22 cellular contexts compared by ENCODE assay signal in the genomic region with DNA sequence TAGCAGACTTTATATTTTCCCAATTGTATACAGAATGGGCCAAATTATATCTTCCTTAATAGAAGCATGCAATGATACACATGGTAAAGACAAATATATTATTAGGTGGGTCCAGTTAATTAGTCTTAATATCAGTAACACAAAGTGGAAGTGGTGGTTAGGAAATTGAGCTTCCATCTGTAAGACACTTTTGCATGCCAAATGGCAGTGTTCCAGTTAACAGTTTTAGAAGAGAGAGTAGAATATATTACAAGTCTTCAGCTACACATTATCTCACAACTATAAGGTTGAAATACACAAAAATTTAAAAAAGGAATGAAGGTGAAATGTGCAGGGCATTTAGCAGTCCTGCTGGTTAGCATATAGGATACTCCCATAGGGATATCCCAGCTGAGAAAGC.
DNase-seq lines count a peak whose midpoint lies in the region; ATAC-seq and TF ChIP-seq lines count a peak whose summit lies in the region.
"Had no signal": no experiment of that assay in that cellular context is flagged by ENCODE, and none has a peak within 500 bp of the region (broad histone marks: within the 10 kb centered on the region; RNA-seq: fewer than 3 reads in every experiment).

No MANE protein-coding gene starts in this region.

- no peak for ATAC-seq in T-cell (replicated peaks in 1 of 4)
- ATAC-seq: A549, Panc1 had no signal

- no peaks in the 10 kb centered on the region for H3K27me3 ChIP-seq in fibroblast of lung (ENCODE audit: control insufficient read depth, insufficient read depth, low read length)
- H3K27me3 ChIP-seq: BLaER1 treated with 17β-estradiol and CSF1 and Interleukin-3, amounts not matched to agents 10 nM and 100 nM had no signal

- peak overlapping the region; percentile 68; the same call in 1 of the 2 replicates for H2AFZ ChIP-seq in OCI-LY7 (ENCODE audit: low read length)
- no peak overlapping the region for H2AFZ ChIP-seq in fibroblast of lung (ENCODE audit: low read length)

- DNase-seq in NCI-H1105 treated with DMSO at 0.1 percent for 48 hours (lab: John Stamatoyannopoulos, UW) (peak; percentile 60), OCI-LY7 (ENCODE audit: low spot score) (no peak), fibroblast of lung (ENCODE audit: low read depth in 2 of 2) (peak; percentile 5 to 30), myocyte (ENCODE audit: low read depth) (peak; percentile 31), T-cell (no peak), NCI-H187 (lab: John Stamatoyannopoulos, UW) (no peak), GM10266 (ENCODE audit: extremely low spot score) (no peak)
- DNase-seq: AML-193; CD4-positive, alpha-beta T cell; GDM1; NCI-H1048; NCI-H1436; NCI-H187 treated with DMSO at 0.1 percent for 48 hours; NCI-H524 treated with DMSO at 0.1 percent for 48 hours; NCI-H82; SHP77 treated with DMSO at 0.1 percent for 48 hours had no signal

- H3K79me2 ChIP-seq in OCI-LY7 (ENCODE audit: insufficient read depth, low read depth, low read length) (no peaks in the 10 kb centered on the region), fibroblast of lung (ENCODE audit: control insufficient read depth, insufficient read depth, low read length) (no peaks in the 10 kb centered on the region)

- peaks cover 18% of the 10 kb centered on the region for H3K4me1 ChIP-seq in OCI-LY7 (ENCODE audit: insufficient read depth, low read length, poor library complexity, severe bottlenecking)
- H3K4me1 ChIP-seq in fibroblast of lung (ENCODE audit: control insufficient read depth, extremely low read depth, insufficient read depth, low read length), result no peaks in the 10 kb centered on the region

- no peak overlapping the region for H3K4me2 ChIP-seq in OCI-LY7 (ENCODE audit: low read length)
- no peak overlapping the region for H3K4me2 ChIP-seq in fibroblast of lung (ENCODE audit: extremely low read depth, insufficient read depth, low read length)
- H3K4me2 ChIP-seq: A549; BLaER1 treated with 17β-estradiol and CSF1 and Interleukin-3, amounts not matched to agents 10 nM and 100 nM; KMS-11 had no signal

- POLR2A ChIA-PET in OCI-LY7 (lab: Charles Lee), result interaction anchor here (0.5 to 5.6 kb wide), 11 partner anchors 9 to 527 kb away, joined by 3 to 45 read pairs (median 3); no protein-coding TSS in a partner anchor
- POLR2A ChIA-PET in T-cell (lab: Charles Lee), result no interaction called here

- CTCF ChIA-PET in OCI-LY7 (lab: Charles Lee; ENCODE audit: unreplicated experiment), result no interaction called here
- CTCF ChIA-PET in T-cell (lab: Charles Lee), result no interaction called here

- H3K4me3 Mint-ChIP-seq in T-cell, result no peak overlapping the region
- H3K4me3 Mint-ChIP-seq: CD4-positive, alpha-beta T cell; IgD-negative memory B cell had no signal

- H3K9ac ChIP-seq in fibroblast of lung (ENCODE audit: insufficient read depth, low read length), result no peak overlapping the region
- H3K9ac ChIP-seq: BLaER1 treated with 17β-estradiol and CSF1 and Interleukin-3, amounts not matched to agents 10 nM and 100 nM; KMS-11 had no signal

- no peaks in the 10 kb centered on the region for H3K4me1 Mint-ChIP-seq in T-cell

- no TSS peak for BruUV-seq in OCI-LY7 (replicated peaks; lab: Mats Ljungman, UMichigan)

- no peaks in the 10 kb centered on the region for H3K27me3 Mint-ChIP-seq in T-cell
- H3K27me3 Mint-ChIP-seq: CD4-positive, alpha-beta T cell; IgD-negative memory B cell had no signal

- H3K4me3 ChIP-seq in OCI-LY7 (ENCODE audit: low read depth, low read length, poor library complexity, severe bottlenecking) (no peak overlapping the region), fibroblast of lung (replicated peaks in 1 of 4; ENCODE audit: control extremely low read depth in 1 of 4, insufficient read depth in 1 of 4, low read depth in 3 of 4, low read length in 4 of 4) (no peak overlapping the region)
- H3K4me3 ChIP-seq: A549; BLaER1 treated with 17β-estradiol and CSF1 and Interleukin-3, amounts not matched to agents 10 nM and 100 nM had no signal

- no peaks in the 10 kb centered on the region for H3K9me2 ChIP-seq in OCI-LY7 (ENCODE audit: insufficient read depth, low read length)

- H3K9me3 ChIP-seq in OCI-LY7 (ENCODE audit: low read length) (peaks cover 38% of the 10 kb centered on the region; the same call in 1 of the 2 replicates), fibroblast of lung (ENCODE audit: control insufficient read depth, insufficient read depth, low read depth, low read length) (no peaks in the 10 kb centered on the region)
- H3K9me3 ChIP-seq: A549; BLaER1 treated with 17β-estradiol and CSF1 and Interleukin-3, amounts not matched to agents 10 nM and 100 nM had no signal

- intact Hi-C loops in OCI-LY7 (cut with micrococcal nuclease; ENCODE audit: unreplicated experiment), result loop anchor here (5.0 kb wide), 1 partner anchor 99 kb away; no protein-coding TSS in a partner anchor

- H3K9me3 Mint-ChIP-seq in T-cell, result no peaks in the 10 kb centered on the region
- H3K9me3 Mint-ChIP-seq: CD4-positive, alpha-beta T cell had no signal

- H3K27ac ChIP-seq in OCI-LY7 (ENCODE audit: low read depth, low read length, poor library complexity, severe bottlenecking) (no peak overlapping the region), fibroblast of lung (ENCODE audit: insufficient read depth, low read length) (no peak overlapping the region)
- H3K27ac ChIP-seq: A549; BLaER1 treated with 17β-estradiol and CSF1 and Interleukin-3, amounts not matched to agents 10 nM and 100 nM; HL-60; KMS-11 had no signal

- H3K27ac Mint-ChIP-seq in T-cell, result no peak overlapping the region
- H3K27ac Mint-ChIP-seq: CD4-positive, alpha-beta T cell; IgD-negative memory B cell had no signal

- H4K20me1 ChIP-seq in OCI-LY7 (ENCODE audit: insufficient read depth, low read length) (no peaks in the 10 kb centered on the region), fibroblast of lung (ENCODE audit: control insufficient read depth, extremely low read depth, insufficient read depth, low read length) (no peaks in the 10 kb centered on the region)
- H4K20me1 ChIP-seq: BLaER1 treated with 17β-estradiol and CSF1 and Interleukin-3, amounts not matched to agents 10 nM and 100 nM had no signal

- TF ChIP-seq CTCF in OCI-LY7 (conservative IDR thresholded peaks at IDR 0.05; ENCODE audit: low read length) (no peak), fibroblast of lung (conservative IDR thresholded peaks at IDR 0.05 in 1 of 2, IDR thresholded peaks at IDR 0.05 in 1 of 2; ENCODE audit: low read depth in 1 of 2, low read length in 2 of 2) (no peak), GM10266 (IDR thresholded peaks at IDR 0.05; ENCODE audit: control insufficient read depth, insufficient read depth, low read depth, missing control alignments) (no peak)

- H3K36me3 ChIP-seq in OCI-LY7 (ENCODE audit: insufficient read depth, low read length) (peaks cover 11% of the 10 kb centered on the region; the same call in 1 of the 2 replicates), fibroblast of lung (ENCODE audit: control insufficient read depth, insufficient read depth, low read length) (no peaks in the 10 kb centered on the region)
- H3K36me3 ChIP-seq: BLaER1 treated with 17β-estradiol and CSF1 and Interleukin-3, amounts not matched to agents 10 nM and 100 nM had no signal

- no peaks in the 10 kb centered on the region for H3K36me3 Mint-ChIP-seq in T-cell
- H3K36me3 Mint-ChIP-seq: IgD-negative memory B cell had no signal

Comparison
In these comparisons a context has a peak if more than half of its experiments do, and no peak if none do; other contexts are left out.
1. DNase-seq: peak in NCI-H1105 treated with DMSO at 0.1 percent for 48 hours (single experiment), fibroblast of lung (2 of 2) and myocyte (single experiment); none in OCI-LY7 (single experiment), T-cell (0 of 34), NCI-H187 (0 of 2) and GM10266 (single experiment).